In the genomic region with DNA sequence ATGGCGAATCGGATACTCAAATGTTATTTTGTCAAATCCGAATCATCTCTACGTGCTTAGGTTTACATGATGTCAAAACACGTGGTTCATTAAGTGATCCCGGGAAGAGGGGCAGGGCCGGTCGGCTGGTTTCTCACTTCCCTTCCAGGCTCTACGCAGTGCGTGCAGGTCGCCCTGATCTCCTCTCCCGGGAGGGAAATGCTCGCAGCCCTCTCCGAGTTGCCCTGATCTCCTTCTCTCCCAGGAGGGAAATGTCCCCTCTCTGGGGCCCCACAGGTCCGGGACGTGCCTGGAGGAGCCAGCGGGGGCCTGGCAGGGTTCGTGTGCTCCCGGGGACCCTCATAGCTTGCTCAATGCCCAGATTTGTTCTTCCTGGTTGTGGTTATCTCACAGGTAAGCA, we compare ENCODE assay signal across 16 cellular contexts.
"Had no signal": no experiment of that assay in that cellular context is flagged by ENCODE, and none has a peak within 500 bp of the region (broad histone marks: within the 10 kb centered on the region; RNA-seq: fewer than 3 reads in every experiment).

No MANE protein-coding gene starts in this region.

- H3K4me3 ChIP-seq: prostate gland, thyroid gland had no signal

- H3K9me3 ChIP-seq: prostate gland, thyroid gland had no signal

- FAIRE-seq: astrocyte, colon had no signal

- H3K27me3 ChIP-seq: thyroid gland had no signal

- ATAC-seq: activated T-cell treated with anti-CD3 and anti-CD28 coated beads, Interleukin-2, amount 50 U/mL, for 4 hours; stimulated activated naive CD8-positive, alpha-beta T cell treated with anti-CD3 and anti-CD28 coated beads, Interleukin-15, Interleukin-2, amounts not matched to agents 100 U/mL and 50 U/mL, for 24 hours had no signal

- H3K4me1 ChIP-seq: prostate gland, thyroid gland had no signal

- DNase-seq: activated naive CD4-positive, alpha-beta T cell; activated naive CD8-positive, alpha-beta T cell treated with anti-CD3 and anti-CD28 coated beads for 36 hours; activated T-cell treated with anti-CD3 and anti-CD28 coated beads, Interleukin-2, amount 50 U/mL, for 4 hours; central memory CD4-positive, alpha-beta T cell; effector memory CD4-positive, alpha-beta T cell; foreskin melanocyte; hippocampal formation; mesendoderm; naive B cell; stimulated activated CD4-positive, alpha-beta T cell treated with anti-CD3 and anti-CD28 coated beads, Interleukin-12 subunit alpha, Interleukin-12 subunit beta, amount 100 ng/mL, for 4 hours; stimulated activated CD4-positive, alpha-beta T cell treated with anti-CD3 and anti-CD28 coated beads, Interleukin-4, amount 100 ng/mL, for 4 hours; stimulated activated naive CD8-positive, alpha-beta T cell treated with anti-CD3 and anti-CD28 coated beads, Interleukin-15, Interleukin-2, amounts not matched to agents 100 U/mL and 50 U/mL, for 24 hours; thyroid gland had no signal

- H3K27ac ChIP-seq: prostate gland, thyroid gland had no signal

- H3K36me3 ChIP-seq: prostate gland, thyroid gland had no signal
